Comparison of ENCODE assay signal across 8 cellular contexts in the genomic region with DNA sequence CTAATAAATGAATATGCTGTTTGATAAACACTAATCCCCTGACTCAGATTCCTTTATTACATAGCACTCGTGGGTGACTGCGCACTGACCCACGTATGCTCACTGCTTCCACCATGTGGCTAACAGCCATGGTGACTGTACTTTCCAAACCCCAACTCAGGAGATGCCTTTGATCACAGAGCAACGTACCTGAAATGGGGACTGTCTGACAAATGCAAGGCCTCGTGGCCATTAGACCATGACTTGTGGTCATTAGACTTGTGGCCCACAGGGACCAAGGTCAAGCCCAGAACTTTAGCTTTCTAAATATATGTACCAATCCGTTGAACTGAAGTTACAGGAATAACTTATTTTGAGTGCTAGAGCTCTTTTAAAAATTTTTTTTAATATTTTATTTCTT. TPM values are rescaled to one million over a fixed set of nuclear protein-coding genes. Genes with fewer than 3 reads are reported as not detected.
DNase-seq lines count a peak whose midpoint lies in the region; ATAC-seq, FAIRE-seq and TF ChIP-seq lines count a peak whose summit lies in the region.

No MANE protein-coding gene starts in this region.

- no peaks in the 10 kb centered on the region for H3K9me3 Mint-ChIP-seq in activated CD8-positive, alpha-beta T cell treated with anti-CD3 and anti-CD28 coated beads for 36 hours
- no peaks in the 10 kb centered on the region for H3K9me3 Mint-ChIP-seq in natural killer cell treated with Interleukin-12 subunit alpha and Interleukin-12 subunit beta and Interleukin-15 and Interleukin-18, amount 100 ng/mL, for 72 hours

- H3K27ac ChIP-seq in endothelial cell of umbilical vein (ENCODE audit: insufficient read depth, low read depth, low read length) (no peak overlapping the region), tibial artery (no peak overlapping the region)

- H3K4me3 Mint-ChIP-seq in activated CD8-positive, alpha-beta T cell treated with anti-CD3 and anti-CD28 coated beads for 36 hours, result no peak overlapping the region
- no peak overlapping the region for H3K4me3 Mint-ChIP-seq in natural killer cell treated with Interleukin-12 subunit alpha and Interleukin-12 subunit beta and Interleukin-15 and Interleukin-18, amount 100 ng/mL, for 72 hours

- H3K9me1 ChIP-seq in endothelial cell of umbilical vein (replicated peaks; ENCODE audit: control insufficient read depth, extremely low read depth, insufficient read depth, low read length), result no peaks in the 10 kb centered on the region

- no peak for FAIRE-seq in endothelial cell of umbilical vein (lab: Jason Lieb, UNC)

- H3K36me3 ChIP-seq in endothelial cell of umbilical vein (ENCODE audit: control insufficient read depth in 2 of 2, extremely low read depth in 1 of 2, insufficient read depth in 2 of 2, low read length in 2 of 2) (no peaks in the 10 kb centered on the region), tibial artery (no peaks in the 10 kb centered on the region)

- no peak overlapping the region for H3K9ac ChIP-seq in endothelial cell of umbilical vein (replicated peaks; ENCODE audit: extremely low read depth, insufficient read depth, low read length)

- peaks cover 63% of the 10 kb centered on the region for H3K36me3 Mint-ChIP-seq in activated CD8-positive, alpha-beta T cell treated with anti-CD3 and anti-CD28 coated beads for 36 hours (ENCODE audit: low read depth)
- H3K36me3 Mint-ChIP-seq in natural killer cell treated with Interleukin-12 subunit alpha and Interleukin-12 subunit beta and Interleukin-15 and Interleukin-18, amount 100 ng/mL, for 72 hours, result peaks cover 22% of the 10 kb centered on the region

- H3K4me2 ChIP-seq in endothelial cell of umbilical vein (ENCODE audit: insufficient read depth, low read length), result no peak overlapping the region

- dilution Hi-C loops in endothelial cell of umbilical vein (cut with MboI; ENCODE audit: extremely low pct_ligation_motif_present, low sequenced_read_pairs), result no loop called here

- intact Hi-C loops in activated CD8-positive, alpha-beta T cell treated with anti-CD3 and anti-CD28 coated beads for 36 hours (cut with micrococcal nuclease), result loop anchor here (5.0 kb wide), 1 partner anchor 165 kb away; no protein-coding TSS in a partner anchor
- intact Hi-C loops in endothelial cell of umbilical vein (cut with micrococcal nuclease), result loop anchor here (1.0 kb wide), 2 partner anchors 59 to 163 kb away; no protein-coding TSS in a partner anchor
- intact Hi-C loops in tibial artery (cut with DNase I; ENCODE audit: low total_unique reads), result no loop called here

- DNase-seq in Ammon's horn (ENCODE audit: low spot score), result peak; percentile 82
- peak; percentile 71 for DNase-seq in NCI-H69 (lab: John Stamatoyannopoulos, UW)
- peak; percentile 77 for DNase-seq in activated CD8-positive, alpha-beta T cell treated with anti-CD3 and anti-CD28 coated beads for 36 hours
- DNase-seq in endothelial cell of umbilical vein (ENCODE audit: low read depth, low spot score), result peak; percentile 55
- DNase-seq in natural killer cell treated with Interleukin-12 subunit alpha and Interleukin-12 subunit beta and Interleukin-15 and Interleukin-18, amount 100 ng/mL, for 72 hours (ENCODE audit: low spot score), result peak; percentile 76
- DNase-seq in tibial artery, result no peak

- H3K27me3 ChIP-seq in endothelial cell of umbilical vein (ENCODE audit: control insufficient read depth in 2 of 2, insufficient read depth in 2 of 2, low read length in 2 of 2), result no peaks in the 10 kb centered on the region
- no peaks in the 10 kb centered on the region for H3K27me3 ChIP-seq in tibial artery

- H3K27me3 Mint-ChIP-seq in activated CD8-positive, alpha-beta T cell treated with anti-CD3 and anti-CD28 coated beads for 36 hours, result no peaks in the 10 kb centered on the region
- no peaks in the 10 kb centered on the region for H3K27me3 Mint-ChIP-seq in natural killer cell treated with Interleukin-12 subunit alpha and Interleukin-12 subunit beta and Interleukin-15 and Interleukin-18, amount 100 ng/mL, for 72 hours

- peaks cover 41% of the 10 kb centered on the region for H3K4me1 Mint-ChIP-seq in activated CD8-positive, alpha-beta T cell treated with anti-CD3 and anti-CD28 coated beads for 36 hours (ENCODE audit: low read depth)
- H3K4me1 Mint-ChIP-seq in natural killer cell treated with Interleukin-12 subunit alpha and Interleukin-12 subunit beta and Interleukin-15 and Interleukin-18, amount 100 ng/mL, for 72 hours (ENCODE audit: low read depth in 2 of 2), result peaks cover 9 to 22% of the 10 kb centered on the region in 2 donors

- no peaks in the 10 kb centered on the region for H3K9me3 ChIP-seq in endothelial cell of umbilical vein (replicated peaks; ENCODE audit: control insufficient read depth, insufficient read depth, low read length)
- no peaks in the 10 kb centered on the region for H3K9me3 ChIP-seq in tibial artery

- H3K4me3 ChIP-seq in endothelial cell of umbilical vein (replicated peaks in 1 of 3; ENCODE audit: insufficient read depth in 1 of 3, low read depth in 1 of 3, low read length in 3 of 3), result no peak overlapping the region
- no peak overlapping the region for H3K4me3 ChIP-seq in tibial artery

- ATAC-seq in GM18519 (IDR thresholded peaks at IDR 0.05; ENCODE audit: low FRiP score, unreplicated experiment) (peak; percentile 86), HG03045 (IDR thresholded peaks at IDR 0.05; ENCODE audit: unreplicated experiment) (peak; percentile 80)
- peak; percentile 94 for ATAC-seq in activated CD8-positive, alpha-beta T cell treated with anti-CD3 and anti-CD28 coated beads for 36 hours
- peak; percentile 89 for ATAC-seq in natural killer cell treated with Interleukin-12 subunit alpha and Interleukin-12 subunit beta and Interleukin-15 and Interleukin-18, amount 100 ng/mL, for 72 hours

- peak; percentile 78 for TF ChIP-seq CTCF in activated CD8-positive, alpha-beta T cell treated with anti-CD3 and anti-CD28 coated beads for 36 hours (IDR thresholded peaks at IDR 0.05)
- TF ChIP-seq CTCF in endothelial cell of umbilical vein (IDR thresholded peaks at IDR 0.05; ENCODE audit: extremely low read depth in 1 of 2, insufficient read depth in 1 of 2, low read depth in 1 of 2, low read length in 2 of 2) (peak; percentile 49 to 70), tibial artery (IDR thresholded peaks at IDR 0.05) (peak; percentile 50 to 56)

- no peak for TF ChIP-seq POLR2A in endothelial cell of umbilical vein (IDR thresholded peaks at IDR 0.05; ENCODE audit: low read depth, low read length)

- CTCF ChIA-PET in activated CD8-positive, alpha-beta T cell treated with anti-CD3 and anti-CD28 coated beads for 36 hours (lab: Charles Lee), result interaction anchor here (0.6 to 9.4 kb wide), 15 partner anchors 9 to 171 kb away, joined by 3 to 124 read pairs (median 3); no protein-coding TSS in a partner anchor
- CTCF ChIA-PET in endothelial cell of umbilical vein (lab: Charles Lee), result interaction anchor here (0.7 to 2.1 kb wide), 10 partner anchors 9 to 406 kb away, joined by 3 to 35 read pairs (median 4); no protein-coding TSS in a partner anchor

- H3K79me2 ChIP-seq in endothelial cell of umbilical vein (ENCODE audit: control insufficient read depth, insufficient read depth, low read length), result no peaks in the 10 kb centered on the region

- peak overlapping the region; percentile 91 for H3K27ac Mint-ChIP-seq in activated CD8-positive, alpha-beta T cell treated with anti-CD3 and anti-CD28 coated beads for 36 hours
- H3K27ac Mint-ChIP-seq in natural killer cell treated with Interleukin-12 subunit alpha and Interleukin-12 subunit beta and Interleukin-15 and Interleukin-18, amount 100 ng/mL, for 72 hours, result peak overlapping the region; percentile 43 to 83

- POLR2A ChIA-PET in activated CD8-positive, alpha-beta T cell treated with anti-CD3 and anti-CD28 coated beads for 36 hours (lab: Charles Lee), result interaction anchor here (0.7 to 1.2 kb wide), 2 partner anchors 39 to 40 kb away, joined by 3 to 4 read pairs; no protein-coding TSS in a partner anchor
- POLR2A ChIA-PET in endothelial cell of umbilical vein (lab: Charles Lee), result no interaction called here

- BruUV-seq in endothelial cell of umbilical vein (replicated peaks; lab: Mats Ljungman, UMichigan), result no TSS peak

- H2AFZ ChIP-seq in endothelial cell of umbilical vein (ENCODE audit: low read depth, low read length), result no peak overlapping the region

- no peaks in the 10 kb centered on the region for H4K20me1 ChIP-seq in endothelial cell of umbilical vein (replicated peaks; ENCODE audit: control insufficient read depth, extremely low read depth, insufficient read depth, low read length)

- H3K4me1 ChIP-seq in endothelial cell of umbilical vein (ENCODE audit: control insufficient read depth, extremely low read depth, insufficient read depth, low read length) (no peaks in the 10 kb centered on the region), tibial artery (peaks cover 0 to 11% (median 3%) of the 10 kb centered on the region in 4 donors)

TF ChIP-seq in endothelial cell of umbilical vein, 7 proteins besides CTCF, POLR2A, EP300 and RAD21:
- TF ChIP-seq JUN (IDR thresholded peaks at IDR 0.05; ENCODE audit: borderline replicate concordance, insufficient read depth, insufficient read length, low read depth) (no peak), FOS (IDR thresholded peaks at IDR 0.05; ENCODE audit: borderline replicate concordance, insufficient read depth, low read length) (no peak), MAX (IDR thresholded peaks at IDR 0.05; ENCODE audit: insufficient read depth, insufficient read length) (no peak), POLR2AphosphoS5 (IDR thresholded peaks at IDR 0.05; ENCODE audit: insufficient read depth, low read depth, low read length) (no peak), EZH2 (IDR thresholded peaks at IDR 0.05; ENCODE audit: borderline replicate concordance, low read depth, low read length, severe bottlenecking) (no peak), GATA2 (IDR thresholded peaks at IDR 0.05; ENCODE audit: insufficient read depth, insufficient read length, low read depth, low read length) (no peak), MYC (IDR thresholded peaks at IDR 0.05; ENCODE audit: low read depth, low read length) (no peak)

RNA-seq across cellular contexts. Expression of gene CYFIP2, which starts 46.6 kb away (rescaled TPM):
- 100 to 1,000 TPM; 350 to 351 TPM for total RNA-seq in activated CD8-positive, alpha-beta T cell treated with anti-CD3 and anti-CD28 coated beads for 36 hours
- 22.2 and 22.4 TPM in 2 replicates for total RNA-seq in endothelial cell of umbilical vein
- 9.1 and 9.2 TPM in 2 replicates for polyA plus RNA-seq in endothelial cell of umbilical vein
- polyA plus RNA-seq in endothelial cell of umbilical vein (2011; cell fraction: cytosol; rRNA removed), result 7.0 and 9.2 TPM in 2 replicates
- 15.0 and 19.2 TPM in 2 replicates for polyA plus RNA-seq in endothelial cell of umbilical vein (2011; cell fraction: nucleus; rRNA removed)
- 15.9 and 22.9 TPM in 2 replicates for polyA plus RNA-seq in endothelial cell of umbilical vein (2012)
- 19.2 and 20.7 TPM in 2 replicates for polyA minus RNA-seq in endothelial cell of umbilical vein
- polyA minus RNA-seq in endothelial cell of umbilical vein (2011; cell fraction: cytosol; rRNA and poly(A)+ RNA removed), result 4.2 TPM
- 18.1 and 23.1 TPM in 2 replicates for polyA minus RNA-seq in endothelial cell of umbilical vein (2011; cell fraction: nucleus; rRNA and poly(A)+ RNA removed)
- total RNA-seq in natural killer cell treated with Interleukin-12 subunit alpha and Interleukin-12 subunit beta and Interleukin-15 and Interleukin-18, amount 100 ng/mL, for 72 hours, result 100 to 1,000 TPM; 282 to 424 TPM

Comparison
In these comparisons a context has a peak if more than half of its experiments do, and no peak if none do; other contexts are left out.
1. DNase-seq: peak in Ammon's horn (single experiment), NCI-H69 (single experiment), activated CD8-positive, alpha-beta T cell treated with anti-CD3 and anti-CD28 coated beads for 36 hours (single experiment), endothelial cell of umbilical vein (single experiment) and natural killer cell treated with Interleukin-12 subunit alpha and Interleukin-12 subunit beta and Interleukin-15 and Interleukin-18, amount 100 ng/mL, for 72 hours (single experiment); none in tibial artery (0 of 2).
2. RNA of gene CYFIP2, which starts 46.6 kb away (total RNA-seq): 282 to 424 TPM in natural killer cell treated with Interleukin-12 subunit alpha and Interleukin-12 subunit beta and Interleukin-15 and Interleukin-18, amount 100 ng/mL, for 72 hours and 350 to 351 TPM in activated CD8-positive, alpha-beta T cell treated with anti-CD3 and anti-CD28 coated beads for 36 hours; 22.2 to 22.4 TPM in endothelial cell of umbilical vein; every median in the first group is over 10 times any median in the second.
3. Peak in every context shown above with its lines, with median percentiles within 50 percentile points of each other: ATAC-seq and CTCF ChIP-seq.